ENCODE assay signal across 25 cellular contexts in genomic region chr4:61211781-61212180, GRCh38. TPM values are rescaled to one million over a fixed set of nuclear protein-coding genes. Genes with fewer than 3 reads are reported as not detected.
"Had no signal": no experiment of that assay in that cellular context is flagged by ENCODE, and none has a peak within 500 bp of the region (broad histone marks: within the 10 kb centered on the region; RNA-seq: fewer than 3 reads in every experiment).

No MANE protein-coding gene starts in this region.

- H3K4me3 Mint-ChIP-seq: activated naive CD8-positive, alpha-beta T cell; endodermal cell; natural killer cell had no signal

- H3K4me3 ChIP-seq: adrenal gland, cardiac muscle cell, heart right ventricle, lower lobe of right lung, right lobe of liver, thoracic aorta, upper lobe of left lung had no signal

- H3K27ac Mint-ChIP-seq: activated naive CD8-positive, alpha-beta T cell; endodermal cell; natural killer cell; progenitor cell of endocrine pancreas had no signal

- H3K36me3 Mint-ChIP-seq: activated naive CD8-positive, alpha-beta T cell had no signal

- DNase-seq: activated CD4-positive, alpha-beta T cell treated with anti-CD3 and anti-CD28 coated beads for 4 hours; activated CD4-positive, alpha-beta T cell treated with anti-CD3 and anti-CD28 coated beads, Interleukin-2, amount 50 U/mL, for 4 hours; activated effector memory CD4-positive, alpha-beta T cell treated with Interleukin-2 at 50 U/mL for 16 hours; activated naive CD4-positive, alpha-beta T cell treated with Interleukin-2 at 50 U/mL for 16 hours; adrenal gland; aorta; endodermal cell; foreskin fibroblast; heart right ventricle; kidney glomerular epithelial cell; lower lobe of right lung; mesenchymal stem cell; natural killer cell; right lobe of liver; stimulated activated CD4-positive, alpha-beta T cell treated with anti-CD3 and anti-CD28 coated beads, Interleukin-2, amount 100 ng/mL, for 48 hours; stimulated activated naive CD4-positive, alpha-beta T cell treated with Interleukin-2 at 50 U/mL for 16 hours; upper lobe of left lung had no signal

- H3K4me1 Mint-ChIP-seq: natural killer cell had no signal

- ATAC-seq: esophagus mucosa, heart right ventricle, left lobe of liver, lower lobe of right lung, natural killer cell, right lobe of liver had no signal

RNA-seq across cellular contexts. Expression of gene ADGRL3, which starts 11.7 kb away (rescaled TPM):
- total RNA-seq: natural killer cell; osteoblast; T-helper 1 cell treated with Interleukin-12 subunit alpha and Interleukin-12 subunit beta and Interleukin-4 antibody, amounts not matched to agents 30 ng/mL and 1 ng/mL, for 36 hours had no signal
